11 cellular contexts compared by ENCODE assay signal in the genomic region with DNA sequence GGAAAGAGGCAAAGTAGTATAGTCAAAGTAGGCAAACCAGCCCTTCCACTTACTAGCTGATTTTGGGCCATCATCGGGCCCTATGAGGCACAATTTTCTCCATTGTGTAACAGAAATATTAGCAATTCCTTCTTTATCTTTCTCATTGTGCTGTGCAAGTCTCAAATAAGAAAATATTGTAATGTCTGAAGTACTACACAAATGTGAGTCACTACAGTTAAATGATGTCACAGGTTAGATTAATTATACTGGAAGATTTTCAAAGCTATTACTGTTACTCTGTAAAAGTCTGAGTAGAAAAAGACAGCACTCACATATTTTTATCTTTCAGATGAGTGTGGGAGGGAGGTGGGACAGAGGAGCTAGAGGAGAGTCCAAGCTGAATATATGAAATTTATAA. TPM values are rescaled to one million over a fixed set of nuclear protein-coding genes. Genes with fewer than 3 reads are reported as not detected.
DNase-seq lines count a peak whose midpoint lies in the region; ATAC-seq and TF ChIP-seq lines count a peak whose summit lies in the region.
"Had no signal": no experiment of that assay in that cellular context is flagged by ENCODE, and none has a peak within 500 bp of the region (broad histone marks: within the 10 kb centered on the region; RNA-seq: fewer than 3 reads in every experiment).

No MANE protein-coding gene starts in this region.

- H3K4me1 ChIP-seq in osteoblast (ENCODE audit: insufficient read depth, low read length), result peaks cover 12% of the 10 kb centered on the region
- no peaks in the 10 kb centered on the region for H3K4me1 ChIP-seq in psoas muscle
- no peaks in the 10 kb centered on the region for H3K4me1 ChIP-seq in left ventricle myocardium inferior

- H4K20me1 ChIP-seq in osteoblast (ENCODE audit: insufficient read depth, low read length), result no peaks in the 10 kb centered on the region

- H3K4me3 ChIP-seq in osteoblast (ENCODE audit: insufficient read depth, low read length), result no peak overlapping the region
- no peak overlapping the region for H3K4me3 ChIP-seq in psoas muscle
- no peak overlapping the region for H3K4me3 ChIP-seq in left ventricle myocardium inferior
- H3K4me3 ChIP-seq: K562 had no signal

- peak; percentile 16 for ATAC-seq in GM18870 (IDR thresholded peaks at IDR 0.05; ENCODE audit: unreplicated experiment)
- peak; percentile 37 for ATAC-seq in HG02884 (IDR thresholded peaks at IDR 0.05; ENCODE audit: unreplicated experiment)
- no peak for ATAC-seq in HG03097 (IDR thresholded peaks at IDR 0.05; ENCODE audit: low FRiP score, unreplicated experiment)
- no peak for ATAC-seq in psoas muscle
- ATAC-seq: K562 had no signal

- H3K9me3 ChIP-seq in osteoblast (ENCODE audit: low read depth, low read length), result no peaks in the 10 kb centered on the region
- no peaks in the 10 kb centered on the region for H3K9me3 ChIP-seq in psoas muscle
- no peaks in the 10 kb centered on the region for H3K9me3 ChIP-seq in left ventricle myocardium inferior (replicated peaks)

- TF ChIP-seq CTCF in osteoblast (IDR thresholded peaks at IDR 0.05; ENCODE audit: extremely low read depth, low read depth, low read length) (no peak), psoas muscle (IDR thresholded peaks at IDR 0.05) (no peak), left ventricle myocardium inferior (IDR thresholded peaks at IDR 0.05; ENCODE audit: borderline replicate concordance) (no peak)

- H3K36me3 ChIP-seq in osteoblast (ENCODE audit: insufficient read depth, low read length) (no peaks in the 10 kb centered on the region), psoas muscle (ENCODE audit: insufficient read depth in 1 of 2, low read depth in 1 of 2) (no peaks in the 10 kb centered on the region), left ventricle myocardium inferior (no peaks in the 10 kb centered on the region)

- H2AFZ ChIP-seq in osteoblast (ENCODE audit: low read length), result no peak overlapping the region

- H3K27me3 ChIP-seq in osteoblast (ENCODE audit: insufficient read depth, low read length), result no peaks in the 10 kb centered on the region
- H3K27me3 ChIP-seq in psoas muscle (ENCODE audit: insufficient read depth in 3 of 3, low read length in 2 of 3), result no peaks in the 10 kb centered on the region
- H3K27me3 ChIP-seq in left ventricle myocardium inferior (ENCODE audit: low read depth), result no peaks in the 10 kb centered on the region

- H3K27ac ChIP-seq in osteoblast (ENCODE audit: low read depth, low read length) (peak overlapping the region; percentile 77), psoas muscle (no peak overlapping the region), left ventricle myocardium inferior (replicated peaks) (no peak overlapping the region)
- H3K27ac ChIP-seq: VCaP had no signal

- DNase-seq in astrocyte of the hippocampus (ENCODE audit: low read depth, low spot score) (peak; percentile 29), osteoblast (ENCODE audit: insufficient read length, low spot score, missing footprints) (no peak), psoas muscle (no peak), left ventricle myocardium inferior (no peak), LoVo (ENCODE audit: low spot score) (no peak)
- DNase-seq: stimulated activated naive CD4-positive, alpha-beta T cell treated with Interleukin-2 at 50 U/mL for 16 hours had no signal

- intact Hi-C loops in psoas muscle (cut with DNase I), result no loop called here
- intact Hi-C loops in left ventricle myocardium inferior (cut with micrococcal nuclease), result no loop called here

- WGBS in psoas muscle, 3 donors, result 82 to 93% (median 89%) methylated on average over 1 of the region's 1 CpG

- H3K79me2 ChIP-seq in osteoblast (ENCODE audit: insufficient read depth, low read length), result no peaks in the 10 kb centered on the region

- H3K4me2 ChIP-seq in osteoblast (ENCODE audit: insufficient read depth, low read length), result peak overlapping the region; percentile 5

RNA-seq across cellular contexts. Expression of gene TMC1, which starts 12.4 kb away (rescaled TPM):
- under 0.01 TPM in 1 of 2 replicates, not detected in the other for total RNA-seq in osteoblast
- 1 to 10 TPM in 1 of 4 donors, under 1 TPM in 1, not detected in 2; 0.34 to 2.6 TPM for total RNA-seq in psoas muscle
- under 1 TPM in 2 of 3 donors, not detected in 1; 0.05 to 0.08 TPM for polyA plus RNA-seq in psoas muscle
- 0.25 TPM for total RNA-seq in left ventricle myocardium inferior
- total RNA-seq: K562 had no signal

Comparison
In these comparisons a context has a peak if more than half of its experiments do, and no peak if none do; other contexts are left out.
1. ATAC-seq: peak in GM18870 (single experiment) and HG02884 (single experiment); none in HG03097 (single experiment) and psoas muscle (0 of 4).